ENCODE assay signal across 29 cellular contexts in the genomic region with DNA sequence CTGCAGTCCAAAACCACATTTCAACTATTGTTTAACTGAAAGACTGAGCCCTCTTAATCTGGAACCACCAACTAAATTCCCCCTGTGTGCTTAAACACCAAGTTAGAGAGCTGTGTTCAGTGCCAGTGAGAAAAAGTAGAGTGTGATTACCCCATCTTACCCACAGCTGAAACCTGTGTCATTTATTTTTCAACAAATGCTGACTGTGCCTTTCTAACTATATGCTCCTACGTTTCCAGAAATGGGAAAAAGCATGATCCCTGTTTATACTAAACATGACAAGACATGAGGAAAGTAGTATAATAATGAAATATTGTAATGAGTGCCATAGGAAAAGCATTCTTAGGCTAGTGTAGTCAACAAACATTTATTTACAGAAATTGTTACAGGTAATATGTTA. TPM values are rescaled to one million over a fixed set of nuclear protein-coding genes. Genes with fewer than 3 reads are reported as not detected.
"Had no signal": no experiment of that assay in that cellular context is flagged by ENCODE, and none has a peak within 500 bp of the region (broad histone marks: within the 10 kb centered on the region; RNA-seq: fewer than 3 reads in every experiment).

No MANE protein-coding gene starts in this region.

- H3K27ac ChIP-seq: coronary artery, dorsolateral prefrontal cortex, esophagus muscularis mucosa, foreskin keratinocyte, gastroesophageal sphincter, heart right ventricle, left lung, lower lobe of right lung had no signal

- H3K4me1 ChIP-seq: esophagus muscularis mucosa, gastroesophageal sphincter, heart right ventricle, lower lobe of right lung had no signal

- H3K9me3 ChIP-seq: esophagus muscularis mucosa, gastroesophageal sphincter, left lung, lower lobe of right lung, mucosa of descending colon had no signal

- ATAC-seq: foreskin keratinocyte, gastroesophageal sphincter, heart right ventricle, left cardiac atrium, left lung, left ventricle myocardium superior, lower lobe of right lung had no signal

- H3K36me3 ChIP-seq: esophagus muscularis mucosa, gastroesophageal sphincter, heart right ventricle, left lung, lower lobe of right lung had no signal

- H3K4me3 ChIP-seq: coronary artery, dorsolateral prefrontal cortex, esophagus muscularis mucosa, gastroesophageal sphincter, heart right ventricle, left lung, lower lobe of right lung, mucosa of descending colon had no signal

- FAIRE-seq: endothelial cell of umbilical vein, frontal cortex, islet of Langerhans, keratinocyte had no signal

- DNase-seq: dermis blood vessel endothelial cell; dorsolateral prefrontal cortex; effector CD4-positive, alpha-beta T cell; effector memory CD4-positive, alpha-beta T cell; foreskin keratinocyte; glutamatergic neuron; head of caudate nucleus; heart right ventricle; hippocampal formation; left cardiac atrium; left lung; left ventricle myocardium superior; lower lobe of right lung; mesenchymal stem cell; mucosa of descending colon; naive B cell had no signal

RNA-seq across cellular contexts. Expression of a gene that starts 7.4 kb away (rescaled TPM):
- total RNA-seq: endothelial cell of umbilical vein, fibroblast of lung, fibroblast of villous mesenchyme, foreskin keratinocyte, glomerular endothelial cell, heart right ventricle, left cardiac atrium, left ventricle myocardium superior, lung microvascular endothelial cell, mesenteric fat pad, myocyte had no signal
- polyA plus RNA-seq: endothelial cell of umbilical vein, fibroblast of lung, heart right ventricle, keratinocyte had no signal
